12 cellular contexts compared by ENCODE assay signal in genomic region chr2:61460168-61460567, GRCh38. TPM values are rescaled to one million over a fixed set of nuclear protein-coding genes. Genes with fewer than 3 reads are reported as not detected.
A peak's percentile ranks its signal among the peaks of the same experiment; 100 is the strongest.
DNase-seq lines count a peak whose midpoint lies in the region; ATAC-seq and TF ChIP-seq lines count a peak whose summit lies in the region.
"Had no signal": no experiment of that assay in that cellular context is flagged by ENCODE, and none has a peak within 500 bp of the region (broad histone marks: within the 10 kb centered on the region; RNA-seq: fewer than 3 reads in every experiment).

No MANE protein-coding gene starts in this region.

- H3K4ac ChIP-seq in IMR-90 (ENCODE audit: low read depth, low read length) = no peak overlapping the region; the same call in 1 of the 2 replicates

- in situ Hi-C loops in IMR-90 (cut with MboI; ENCODE audit: low sequenced_read_pairs) (no loop called here), astrocyte of the spinal cord (cut with HindIII; ENCODE audit: low sequenced_read_pairs) (no loop called here)

- WGBS in IMR-90 (ENCODE audit: extremely low coverage in 2 of 2, insufficient read length in 1 of 2), 2 experiments = no CpG with 5 or more reads among the region's 4 CpGs

- no peak overlapping the region for H4K91ac ChIP-seq in IMR-90 (ENCODE audit: insufficient read depth, low read depth, low read length)

- H3K79me1 ChIP-seq in IMR-90 (ENCODE audit: low read depth in 1 of 2, low read length in 2 of 2) = peaks cover 12 to 72% of the 10 kb centered on the region in 2 experiments; a peak in 3 of 4 replicates

- intact Hi-C loops in IMR-90 (cut with micrococcal nuclease) = no loop called here
- intact Hi-C loops in activated CD4-positive, alpha-beta memory T cell treated with anti-CD3 and anti-CD28 coated beads for 36 hours (cut with micrococcal nuclease) = no loop called here
- intact Hi-C loops in lower lobe of right lung (cut with DNase I) = no loop called here

- CTCF ChIA-PET in IMR-90 (lab: Yijun Ruan, JAX) = no interaction called here
- CTCF ChIA-PET in activated CD4-positive, alpha-beta memory T cell treated with anti-CD3 and anti-CD28 coated beads for 36 hours (lab: Charles Lee) = no interaction called here

- no peaks in the 10 kb centered on the region for H3K27me3 Mint-ChIP-seq in activated CD4-positive, alpha-beta memory T cell treated with anti-CD3 and anti-CD28 coated beads for 36 hours

- no peak overlapping the region for H3K4me2 ChIP-seq in IMR-90 (ENCODE audit: low read depth, low read length)

- no peak overlapping the region for H3K27ac Mint-ChIP-seq in activated CD4-positive, alpha-beta memory T cell treated with anti-CD3 and anti-CD28 coated beads for 36 hours

- peak overlapping the region; percentile 9 for H2BK5ac ChIP-seq in IMR-90 (ENCODE audit: low read depth, low read length, poor library complexity, severe bottlenecking)

- no peak overlapping the region for H2BK120ac ChIP-seq in IMR-90 (ENCODE audit: low read depth, low read length)

- POLR2A ChIA-PET in IMR-90 (lab: Charles Lee; ENCODE audit: unreplicated experiment) = no interaction called here
- POLR2A ChIA-PET in activated CD4-positive, alpha-beta memory T cell treated with anti-CD3 and anti-CD28 coated beads for 36 hours (lab: Charles Lee) = no interaction called here

- H3K36me3 ChIP-seq in IMR-90 (ENCODE audit: control insufficient read depth, insufficient read depth, low read length) (no peaks in the 10 kb centered on the region; the same call in 1 of the 2 replicates), kidney epithelial cell (ENCODE audit: control insufficient read depth, insufficient read depth, low read length) (no peaks in the 10 kb centered on the region), lower lobe of right lung (no peaks in the 10 kb centered on the region)
- H3K36me3 ChIP-seq: tibial nerve had no signal

- no peak overlapping the region for H3K56ac ChIP-seq in IMR-90 (ENCODE audit: extremely low read depth, insufficient read depth, low read length)

- dilution Hi-C loops in IMR-90 (cut with HindIII; ENCODE audit: low sequenced_read_pairs, unreplicated experiment) = no loop called here

- H2BK15ac ChIP-seq in IMR-90 (ENCODE audit: low read depth, low read length) = no peak overlapping the region

- DNase-seq in AG09309 (ENCODE audit: low read depth) (peak; percentile 58), IMR-90 (peak; percentile 89), astrocyte of the spinal cord (ENCODE audit: low read depth, low spot score) (peak; percentile 65), kidney epithelial cell (ENCODE audit: low read depth) (peak; percentile 52), NCI-H2029 (lab: John Stamatoyannopoulos, UW) (no peak), left lobe of liver (ENCODE audit: low spot score) (no peak), lower lobe of right lung (no peak)
- DNase-seq in activated CD4-positive, alpha-beta memory T cell treated with anti-CD3 and anti-CD28 coated beads for 36 hours = no peak
- DNase-seq: caudate nucleus, GOT3, RPMI8226 had no signal

- H3K9me3 ChIP-seq in IMR-90 (ENCODE audit: control insufficient read depth, insufficient read depth, low read length) = no peaks in the 10 kb centered on the region
- no peaks in the 10 kb centered on the region for H3K9me3 ChIP-seq in lower lobe of right lung
- H3K9me3 ChIP-seq: tibial nerve had no signal

- H2AFZ ChIP-seq in IMR-90 (replicated peaks; ENCODE audit: low read length, poor library complexity) = no peak overlapping the region

- no peak overlapping the region for H4K5ac ChIP-seq in IMR-90 (ENCODE audit: low read depth, low read length)

- H3K9me3 Mint-ChIP-seq in activated CD4-positive, alpha-beta memory T cell treated with anti-CD3 and anti-CD28 coated beads for 36 hours = no peaks in the 10 kb centered on the region

- TF ChIP-seq POLR2A in IMR-90 (IDR thresholded peaks at IDR 0.05; ENCODE audit: low read depth, low read length) = no peak

- H4K8ac ChIP-seq in IMR-90 (ENCODE audit: low read depth in 2 of 2, low read length in 2 of 2) = no peak overlapping the region; a peak in 1 of 4 replicates

- ATAC-seq in IMR-90 (ENCODE audit: low read depth) = peak; percentile 87
- ATAC-seq in left lobe of liver = no peak
- no peak for ATAC-seq in lower lobe of right lung

- H3K18ac ChIP-seq in IMR-90 (ENCODE audit: low read depth, low read length) = no peak overlapping the region

- TF ChIP-seq CTCF in AG09309 (IDR thresholded peaks at IDR 0.05; ENCODE audit: control insufficient read depth, insufficient read depth, low read depth, low read length, missing control alignments) = no peak
- TF ChIP-seq CTCF in IMR-90 (conservative IDR thresholded peaks at IDR 0.05; ENCODE audit: low read depth, low read length) = no peak
- no peak for TF ChIP-seq CTCF in astrocyte of the spinal cord (IDR thresholded peaks at IDR 0.05; ENCODE audit: low read depth, low read length)
- TF ChIP-seq CTCF in kidney epithelial cell (IDR thresholded peaks at IDR 0.05; ENCODE audit: insufficient read depth, low read length, poor library complexity, severe bottlenecking) = no peak
- no peak for TF ChIP-seq CTCF in lower lobe of right lung (IDR thresholded peaks at IDR 0.05)

- no peak overlapping the region for H2BK20ac ChIP-seq in IMR-90 (ENCODE audit: low read depth, low read length)

- H3K9me1 ChIP-seq in IMR-90 (ENCODE audit: insufficient read depth, low read length) = peaks cover 10% of the 10 kb centered on the region; the same call in 1 of the 2 replicates

- H3K4me1 ChIP-seq in IMR-90 (ENCODE audit: control insufficient read depth, insufficient read depth, low read length) = peaks cover 3% of the 10 kb centered on the region; the same call in 1 of the 2 replicates
- H3K4me1 ChIP-seq in lower lobe of right lung = peaks cover 55% of the 10 kb centered on the region

- H4K20me1 ChIP-seq in IMR-90 (ENCODE audit: insufficient read depth, low read length) = peaks cover 70% of the 10 kb centered on the region

- H3K27me3 ChIP-seq in IMR-90 (ENCODE audit: control insufficient read depth, insufficient read depth, low read length) = no peaks in the 10 kb centered on the region
- H3K27me3 ChIP-seq in kidney epithelial cell (ENCODE audit: control insufficient read depth, insufficient read depth, low read length) = no peaks in the 10 kb centered on the region
- H3K27me3 ChIP-seq in lower lobe of right lung (ENCODE audit: low read depth) = no peaks in the 10 kb centered on the region
- H3K27me3 ChIP-seq: tibial nerve had no signal

- no peak overlapping the region for H3K9ac ChIP-seq in IMR-90 (ENCODE audit: low read depth, low read length)

- H3K36me3 Mint-ChIP-seq in activated CD4-positive, alpha-beta memory T cell treated with anti-CD3 and anti-CD28 coated beads for 36 hours = peaks cover 5% of the 10 kb centered on the region

- no peak overlapping the region for H3K27ac ChIP-seq in IMR-90 (ENCODE audit: insufficient read depth, low read length)
- no peak overlapping the region for H3K27ac ChIP-seq in lower lobe of right lung

- no TSS peak for BruUV-seq in IMR-90 (replicated peaks; lab: Mats Ljungman, UMichigan)

- no peak overlapping the region for H2AK5ac ChIP-seq in IMR-90 (ENCODE audit: low read depth, low read length)

- no peak overlapping the region for H2AK9ac ChIP-seq in IMR-90 (replicated peaks; ENCODE audit: low read depth, low read length, poor library complexity)

- H3K4me3 Mint-ChIP-seq in activated CD4-positive, alpha-beta memory T cell treated with anti-CD3 and anti-CD28 coated beads for 36 hours = no peak overlapping the region

- no peak overlapping the region for H3K4me3 ChIP-seq in AG09309 (ENCODE audit: control insufficient read depth, low read depth, low read length)
- no peak overlapping the region for H3K4me3 ChIP-seq in IMR-90 (ENCODE audit: insufficient read depth, low read depth, low read length)
- H3K4me3 ChIP-seq in astrocyte of the spinal cord (ENCODE audit: low read depth, low read length) = no peak overlapping the region
- no peak overlapping the region for H3K4me3 ChIP-seq in kidney epithelial cell (ENCODE audit: low read depth, low read length)
- no peak overlapping the region for H3K4me3 ChIP-seq in lower lobe of right lung
- H3K4me3 ChIP-seq: tibial nerve had no signal

- H3K23ac ChIP-seq in IMR-90 (ENCODE audit: low read depth, low read length) = no peak overlapping the region

- TF ChIP-seq RAD21 in IMR-90 (IDR thresholded peaks at IDR 0.05; ENCODE audit: low read length) = no peak

- peaks cover 73% of the 10 kb centered on the region for H3K4me1 Mint-ChIP-seq in activated CD4-positive, alpha-beta memory T cell treated with anti-CD3 and anti-CD28 coated beads for 36 hours (ENCODE audit: low read depth)

- no peak overlapping the region for H3K14ac ChIP-seq in IMR-90 (replicated peaks; ENCODE audit: low read depth, low read length)

TF ChIP-seq in IMR-90, 13 proteins besides CTCF, POLR2A, EP300 and RAD21 (continues in another document):
- no peak for TF ChIP-seq MAZ (IDR thresholded peaks at IDR 0.05; ENCODE audit: borderline replicate concordance, low read depth, low read length)
- no peak for TF ChIP-seq RCOR1 (IDR thresholded peaks at IDR 0.05; ENCODE audit: insufficient replicate concordance, low read length)
- no peak for TF ChIP-seq NFE2L2 (IDR thresholded peaks at IDR 0.05; ENCODE audit: low read depth, low read length)
- no peak for TF ChIP-seq ELK1 (IDR thresholded peaks at IDR 0.05; ENCODE audit: borderline replicate concordance, low read depth, low read length)
- no peak for TF ChIP-seq RFX5 (IDR thresholded peaks at IDR 0.05; ENCODE audit: low read depth, low read length)
- TF ChIP-seq BHLHE40 (IDR thresholded peaks at IDR 0.05; ENCODE audit: low read depth, low read length) = peak; percentile 87
- TF ChIP-seq FOS (IDR thresholded peaks at IDR 0.05; ENCODE audit: low read depth, low read length) = peak; percentile 73
- TF ChIP-seq SMC3 (IDR thresholded peaks at IDR 0.05; ENCODE audit: low read depth, low read length) = no peak
- TF ChIP-seq CEBPB (IDR thresholded peaks at IDR 0.05; ENCODE audit: low read depth, low read length) = peak; percentile 93
- TF ChIP-seq MAFK (IDR thresholded peaks at IDR 0.05; ENCODE audit: low read depth, low read length) = no peak

RNA-seq across cellular contexts. Expression of gene USP34, which starts 10.7 kb away (rescaled TPM):
- total RNA-seq in IMR-90 (2012; rRNA removed) = 128 and 139 TPM in 2 replicates
- polyA plus RNA-seq in IMR-90 (2012; rRNA removed) = 28.6 and 34.7 TPM in 2 replicates
- 8.1 and 25.3 TPM in 2 replicates for polyA plus RNA-seq in IMR-90 (2012; cell fraction: cytosol; rRNA removed)
- 15.4 and 130 TPM in 2 replicates for polyA plus RNA-seq in IMR-90 (2012; cell fraction: nucleus; rRNA removed; ENCODE audit: low replicate concordance)
- 84.9 and 90.0 TPM in 2 replicates for total RNA-seq in kidney epithelial cell
- total RNA-seq in activated CD4-positive, alpha-beta memory T cell treated with anti-CD3 and anti-CD28 coated beads for 36 hours = 10 to 100 TPM; 61.1 to 69.4 TPM
- total RNA-seq in left lobe of liver = 37.0 TPM
- 108 TPM for total RNA-seq in lower lobe of right lung

Comparison
In these comparisons a context has a peak if more than half of its experiments do, and no peak if none do; other contexts are left out.
1. DNase-seq: peak in AG09309 (single experiment), IMR-90 (single experiment), astrocyte of the spinal cord (single experiment) and kidney epithelial cell (single experiment); none in NCI-H2029 (single experiment), activated CD4-positive, alpha-beta memory T cell treated with anti-CD3 and anti-CD28 coated beads for 36 hours (single experiment), left lobe of liver (single experiment) and lower lobe of right lung (single experiment).